Comparison of ENCODE assay signal across 8 cellular contexts in genomic region chr20:297925-298754, GRCh38. TPM values are rescaled to one million over a fixed set of nuclear protein-coding genes. Genes with fewer than 3 reads are reported as not detected.
A peak's percentile ranks its signal among the peaks of the same experiment; 100 is the strongest.
DNase-seq lines count a peak whose midpoint lies in the region; ATAC-seq and TF ChIP-seq lines count a peak whose summit lies in the region.

No MANE protein-coding gene starts in this region.

- 0% methylated on average over 25 of the region's 74 CpGs for WGBS in suprapubic skin

- no peaks in the 10 kb centered on the region for H4K20me1 ChIP-seq in OCI-LY1 (ENCODE audit: insufficient read depth, low read length)

- 0 out of 2 replicates have a peak overlapping the region, but pooled peaks have one; percentile 7 for H2AFZ ChIP-seq in OCI-LY1 (ENCODE audit: low read length)

- peaks cover 26% of the 10 kb centered on the region for H3K4me1 ChIP-seq in OCI-LY1 (ENCODE audit: insufficient read depth, low read length, severe bottlenecking)
- H3K4me1 ChIP-seq in suprapubic skin: peaks cover 42% of the 10 kb centered on the region

- H3K4me1 Mint-ChIP-seq in natural killer cell: peaks cover 39 to 54% of the 10 kb centered on the region in 2 donors

- intact Hi-C loops in natural killer cell (cut with micrococcal nuclease): loop anchor here (1.0 kb wide), 1 partner anchor 26 kb away; no protein-coding TSS in a partner anchor

- peak; percentile 28 for ATAC-seq in GM19452 (IDR thresholded peaks at IDR 0.05; ENCODE audit: unreplicated experiment)
- ATAC-seq in HG03571 (IDR thresholded peaks at IDR 0.05; ENCODE audit: unreplicated experiment): peak; percentile 32
- ATAC-seq in natural killer cell: peak; percentile 17 to 25 (median 19)

- H3K4me2 ChIP-seq in OCI-LY1 (ENCODE audit: low read length): peak overlapping the region; percentile 83

- no peak for TF ChIP-seq EP300 in suprapubic skin (IDR thresholded peaks at IDR 0.05)

- H3F3A ChIP-seq in OCI-LY1 (ENCODE audit: insufficient read depth, low read length): no peaks in the 10 kb centered on the region

- no peaks in the 10 kb centered on the region for H3K9me2 ChIP-seq in OCI-LY1 (ENCODE audit: low read depth, low read length)

- H3K9me3 ChIP-seq in OCI-LY1 (ENCODE audit: low read length): no peaks in the 10 kb centered on the region
- H3K9me3 ChIP-seq in suprapubic skin: no peaks in the 10 kb centered on the region

- H3K36me3 ChIP-seq in OCI-LY1 (ENCODE audit: insufficient read depth, low read length) (peaks cover 19% of the 10 kb centered on the region), suprapubic skin (no peaks in the 10 kb centered on the region)

- DNase-seq in CMK (ENCODE audit: low read depth) (peak; percentile 91), activated T-helper 1 cell treated with Interleukin-2 at 50 U/mL for 16 hours (ENCODE audit: low read depth) (peak; percentile 22), fibroblast of the aortic adventitia (ENCODE audit: low read depth) (peak; percentile 67), natural killer cell (peak; percentile 33), suprapubic skin (ENCODE audit: low spot score in 2 of 2) (peak; percentile 81 to 88)

- H3K27me3 ChIP-seq in OCI-LY1 (ENCODE audit: insufficient read depth, low read length) (no peaks in the 10 kb centered on the region), suprapubic skin (no peaks in the 10 kb centered on the region)

- no peaks in the 10 kb centered on the region for H3K27me3 Mint-ChIP-seq in natural killer cell (ENCODE audit: low read depth in 2 of 2)

- H3K9me3 Mint-ChIP-seq in natural killer cell: no peaks in the 10 kb centered on the region

- TF ChIP-seq POLR2A in suprapubic skin (IDR thresholded peaks at IDR 0.05): peak in 1 of 2 donors; percentile 31

- peak overlapping the region; percentile 96 to 100 for H3K27ac Mint-ChIP-seq in natural killer cell

- H3K4me3 ChIP-seq in OCI-LY1 (ENCODE audit: low read depth, low read length, poor library complexity, severe bottlenecking) (peak overlapping the region; percentile 81), fibroblast of the aortic adventitia (ENCODE audit: low read depth, low read length) (peak overlapping the region; percentile 98), suprapubic skin (peak overlapping the region; percentile 73)

- H3K27ac ChIP-seq in OCI-LY1 (ENCODE audit: low read depth, low read length, poor library complexity, severe bottlenecking): peak overlapping the region; percentile 43
- H3K27ac ChIP-seq in suprapubic skin: peak overlapping the region; percentile 98

- TF ChIP-seq CTCF in OCI-LY1 (IDR thresholded peaks at IDR 0.05; ENCODE audit: low read length) (no peak), fibroblast of the aortic adventitia (IDR thresholded peaks at IDR 0.05; ENCODE audit: insufficient read depth, low read length) (no peak), natural killer cell (IDR thresholded peaks at IDR 0.05) (no peak), suprapubic skin (IDR thresholded peaks at IDR 0.05) (no peak)

- H3K79me2 ChIP-seq in OCI-LY1 (ENCODE audit: insufficient read depth, low read length): no peaks in the 10 kb centered on the region

- peak overlapping the region; percentile 98 for H3K4me3 Mint-ChIP-seq in natural killer cell

- H3K36me3 Mint-ChIP-seq in natural killer cell: no peaks in the 10 kb centered on the region

- peak overlapping the region; percentile 83 for H3K9ac ChIP-seq in OCI-LY1 (ENCODE audit: low read length)

RNA-seq across cellular contexts. Expression of gene ZCCHC3, which starts 0.8 kb away (rescaled TPM):
- total RNA-seq in fibroblast of the aortic adventitia (ENCODE audit: low replicate concordance): 11.6 and 16.2 TPM in 2 replicates
- 10 to 100 TPM; 19.2 to 24.0 (median 20.6) TPM for total RNA-seq in natural killer cell
- total RNA-seq in suprapubic skin: 10 to 100 TPM in 1 of 4 donors, 1 to 10 TPM in 3; 8.1 to 11.2 (median 8.8) TPM

RNA-seq across cellular contexts. Expression of gene C20orf96, which starts 7.6 kb away (rescaled TPM):
- total RNA-seq in fibroblast of the aortic adventitia (ENCODE audit: low replicate concordance): 0.98 and 2.4 TPM in 2 replicates
- total RNA-seq in natural killer cell: 1 to 10 TPM; 3.8 to 4.3 (median 4.1) TPM
- 1 to 10 TPM in 2 of 4 donors, under 1 TPM in 2; 0.91 to 5.1 (median 2.0) TPM for total RNA-seq in suprapubic skin

RNA-seq across cellular contexts. Expression of gene SOX12, which starts 27.2 kb away (rescaled TPM):
- total RNA-seq in fibroblast of the aortic adventitia (ENCODE audit: low replicate concordance) (7.7 and 15.9 TPM in 2 replicates), natural killer cell (1 to 10 TPM; 2.3 to 4.6 (median 2.9) TPM), suprapubic skin (1 to 10 TPM; 5.4 to 6.5 (median 5.9) TPM)

RNA-seq across cellular contexts. Expression of gene DEFB132, which starts 40.6 kb away (rescaled TPM):
- total RNA-seq in fibroblast of the aortic adventitia (ENCODE audit: low replicate concordance) (not detected in 2 replicates), natural killer cell (not detected), suprapubic skin (under 1 TPM in 1 of 4 donors, not detected in 3; 0.34 TPM)

RNA-seq across cellular contexts. Expression of gene NRSN2, which starts 48.8 kb away (rescaled TPM):
- total RNA-seq in fibroblast of the aortic adventitia (ENCODE audit: low replicate concordance): 34.2 and 50.9 TPM in 2 replicates
- 1 to 10 TPM; 6.6 to 9.3 (median 8.4) TPM for total RNA-seq in natural killer cell
- total RNA-seq in suprapubic skin: 10 to 100 TPM in 3 of 4 donors, 1 to 10 TPM in 1; 8.1 to 11.4 (median 10.9) TPM

Comparison
In these comparisons a context has a peak if more than half of its experiments do, and no peak if none do; other contexts are left out.
1. Peak in every context shown above with its lines: DNase-seq, ATAC-seq, H3K4me3 ChIP-seq and H3K27ac ChIP-seq.
2. DNase-seq: peak in every context shown above with its lines; median percentile 91 in CMK; 84 in suprapubic skin; 67 in fibroblast of the aortic adventitia; 33 in natural killer cell; 22 in activated T-helper 1 cell treated with Interleukin-2 at 50 U/mL for 16 hours.